Comparison of ENCODE assay signal across 17 cellular contexts in the genomic region with DNA sequence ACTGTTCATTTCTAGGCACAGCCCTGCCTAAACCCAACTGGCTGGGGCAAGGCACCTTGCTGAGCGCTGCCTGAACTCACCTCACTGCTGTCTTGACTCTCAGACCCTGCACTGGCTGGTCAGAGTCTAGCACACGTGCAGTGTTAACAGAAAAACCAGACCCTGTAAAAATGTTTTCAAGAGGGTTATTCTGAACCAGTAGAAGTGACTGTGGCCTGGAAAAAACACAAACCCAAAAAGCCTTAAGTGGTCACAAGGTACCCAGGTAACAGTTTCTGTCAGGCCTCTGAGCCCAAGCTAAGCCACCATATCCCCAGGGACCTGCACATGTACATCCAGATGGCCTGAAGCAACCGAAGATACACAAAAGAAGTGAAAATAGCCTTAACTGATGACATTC. TPM values are rescaled to one million over a fixed set of nuclear protein-coding genes. Genes with fewer than 3 reads are reported as not detected.
DNase-seq lines count a peak whose midpoint lies in the region; ATAC-seq and TF ChIP-seq lines count a peak whose summit lies in the region.
"Had no signal": no experiment of that assay in that cellular context is flagged by ENCODE, and none has a peak within 500 bp of the region (broad histone marks: within the 10 kb centered on the region; RNA-seq: fewer than 3 reads in every experiment).

No MANE protein-coding gene starts in this region.

- no peaks in the 10 kb centered on the region for H3K36me3 ChIP-seq in body of pancreas (replicated peaks in 1 of 2; ENCODE audit: insufficient read depth in 1 of 2, low read depth in 2 of 2)
- H3K36me3 ChIP-seq: prostate gland, upper lobe of left lung had no signal

- H3K9me3 Mint-ChIP-seq in WTC11, result peaks cover 34% of the 10 kb centered on the region
- peaks cover 0 to 2% of the 10 kb centered on the region in 2 donors for H3K9me3 Mint-ChIP-seq in activated T-cell treated with anti-CD3 and anti-CD28 coated beads, Interleukin-2, amount 50 U/mL, for 72 hours

- H3K27ac ChIP-seq in body of pancreas, result no peak overlapping the region
- H3K27ac ChIP-seq: prostate gland had no signal

- DNase-seq in WTC11 (ENCODE audit: low spot score) (peak; percentile 4), body of pancreas (no peak), GM19238 (ENCODE audit: insufficient read length, low spot score) (no peak)
- DNase-seq in activated T-cell treated with anti-CD3 and anti-CD28 coated beads, Interleukin-2, amount 50 U/mL, for 72 hours, result no peak
- DNase-seq: activated CD8-positive, alpha-beta memory T cell treated with anti-CD3 and anti-CD28 coated beads, Interleukin-2, amount 50 U/mL, for 48 hours; DMS 273 treated with DMSO at 0.1 percent for 48 hours; mucosa of descending colon; NCI-H1092; upper lobe of left lung had no signal

- no peak for TF ChIP-seq POLR2A in body of pancreas (IDR thresholded peaks at IDR 0.05)

- H3K27me3 ChIP-seq in body of pancreas, result no peaks in the 10 kb centered on the region
- H3K27me3 ChIP-seq: upper lobe of left lung had no signal

- POLR2A ChIA-PET in WTC11 (lab: Charles Lee), result no interaction called here

- peaks cover 18% of the 10 kb centered on the region for H3K27me3 Mint-ChIP-seq in WTC11 (ENCODE audit: low read depth)
- no peaks in the 10 kb centered on the region for H3K27me3 Mint-ChIP-seq in activated T-cell treated with anti-CD3 and anti-CD28 coated beads, Interleukin-2, amount 50 U/mL, for 72 hours (ENCODE audit: low read depth)
- H3K27me3 Mint-ChIP-seq: central memory CD8-positive, alpha-beta T cell had no signal

- CTCF ChIA-PET in WTC11 (lab: Charles Lee), result no interaction called here

- peaks cover 31% of the 10 kb centered on the region for H3K36me3 Mint-ChIP-seq in WTC11
- H3K36me3 Mint-ChIP-seq in activated T-cell treated with anti-CD3 and anti-CD28 coated beads, Interleukin-2, amount 50 U/mL, for 72 hours (ENCODE audit: insufficient read depth in 2 of 2), result peaks cover 0 to 4% of the 10 kb centered on the region in 2 donors

- no peak overlapping the region for H3K4me3 Mint-ChIP-seq in WTC11
- H3K4me3 Mint-ChIP-seq in activated T-cell treated with anti-CD3 and anti-CD28 coated beads, Interleukin-2, amount 50 U/mL, for 72 hours, result no peak overlapping the region
- H3K4me3 Mint-ChIP-seq: central memory CD8-positive, alpha-beta T cell had no signal

- H3K27ac Mint-ChIP-seq in WTC11, result 0 out of 2 replicates have a peak overlapping the region, but pooled peaks have one; percentile 26
- no peak overlapping the region for H3K27ac Mint-ChIP-seq in activated T-cell treated with anti-CD3 and anti-CD28 coated beads, Interleukin-2, amount 50 U/mL, for 72 hours

- intact Hi-C loops in body of pancreas (cut with DNase I), result no loop called here

- peaks cover 4% of the 10 kb centered on the region for H3K4me1 ChIP-seq in body of pancreas
- H3K4me1 ChIP-seq: prostate gland had no signal

- peaks cover 31% of the 10 kb centered on the region for H3K4me1 Mint-ChIP-seq in WTC11
- peaks cover 26% of the 10 kb centered on the region for H3K4me1 Mint-ChIP-seq in activated T-cell treated with anti-CD3 and anti-CD28 coated beads, Interleukin-2, amount 50 U/mL, for 72 hours (ENCODE audit: low read depth)

- TF ChIP-seq CTCF in WTC11 (IDR thresholded peaks at IDR 0.05) (no peak), body of pancreas (IDR thresholded peaks at IDR 0.05) (no peak)

- H3K4me3 ChIP-seq in body of pancreas, result no peak overlapping the region
- H3K4me3 ChIP-seq: mucosa of descending colon, prostate gland, upper lobe of left lung had no signal

- no peaks in the 10 kb centered on the region for H3K9me3 ChIP-seq in body of pancreas
- H3K9me3 ChIP-seq: prostate gland had no signal

- WGBS in body of pancreas, 2 donors, result 71% methylated on average over 3 of the region's 3 CpGs

- ATAC-seq in GM18502 (IDR thresholded peaks at IDR 0.05; ENCODE audit: poor library complexity, unreplicated experiment), result peak; percentile 53
- peak; percentile 74 for ATAC-seq in GM21447 (IDR thresholded peaks at IDR 0.05; ENCODE audit: unreplicated experiment)
- peak; percentile 65 for ATAC-seq in HG03139 (IDR thresholded peaks at IDR 0.05; ENCODE audit: unreplicated experiment)
- ATAC-seq in WTC11, result no peak
- no peak for ATAC-seq in activated T-cell treated with anti-CD3 and anti-CD28 coated beads, Interleukin-2, amount 50 U/mL, for 72 hours (replicated peaks in 1 of 2)
- ATAC-seq in body of pancreas, result no peak
- no peak for ATAC-seq in HG03571 (IDR thresholded peaks at IDR 0.05; ENCODE audit: unreplicated experiment)
- ATAC-seq: activated CD4-positive, CD25-positive, alpha-beta regulatory T cell treated with anti-CD3 and anti-CD28 coated beads, Interleukin-2, amount 50 U/mL, for 24 hours; mucosa of descending colon had no signal

TF ChIP-seq in WTC11, 78 proteins besides CTCF, POLR2A, EP300 and RAD21:
- no peak for TF ChIP-seq FOXK1 (CRISPR knock-in tag; IDR thresholded peaks at IDR 0.05)
- no peak for TF ChIP-seq CREB1 (CRISPR knock-in tag; IDR thresholded peaks at IDR 0.05)
- TF ChIP-seq, protein P1, sequence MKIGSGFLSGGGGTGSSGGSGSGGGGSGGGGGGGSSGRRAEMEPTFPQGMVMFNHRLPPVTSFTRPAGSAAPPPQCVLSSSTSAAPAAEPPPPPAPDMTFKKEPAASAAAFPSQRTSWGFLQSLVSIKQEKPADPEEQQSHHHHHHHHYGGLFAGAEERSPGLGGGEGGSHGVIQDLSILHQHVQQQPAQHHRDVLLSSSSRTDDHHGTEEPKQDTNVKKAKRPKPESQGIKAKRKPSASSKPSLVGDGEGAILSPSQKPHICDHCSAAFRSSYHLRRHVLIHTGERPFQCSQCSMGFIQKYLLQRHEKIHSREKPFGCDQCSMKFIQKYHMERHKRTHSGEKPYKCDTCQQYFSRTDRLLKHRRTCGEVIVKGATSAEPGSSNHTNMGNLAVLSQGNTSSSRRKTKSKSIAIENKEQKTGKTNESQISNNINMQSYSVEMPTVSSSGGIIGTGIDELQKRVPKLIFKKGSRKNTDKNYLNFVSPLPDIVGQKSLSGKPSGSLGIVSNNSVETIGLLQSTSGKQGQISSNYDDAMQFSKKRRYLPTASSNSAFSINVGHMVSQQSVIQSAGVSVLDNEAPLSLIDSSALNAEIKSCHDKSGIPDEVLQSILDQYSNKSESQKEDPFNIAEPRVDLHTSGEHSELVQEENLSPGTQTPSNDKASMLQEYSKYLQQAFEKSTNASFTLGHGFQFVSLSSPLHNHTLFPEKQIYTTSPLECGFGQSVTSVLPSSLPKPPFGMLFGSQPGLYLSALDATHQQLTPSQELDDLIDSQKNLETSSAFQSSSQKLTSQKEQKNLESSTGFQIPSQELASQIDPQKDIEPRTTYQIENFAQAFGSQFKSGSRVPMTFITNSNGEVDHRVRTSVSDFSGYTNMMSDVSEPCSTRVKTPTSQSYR (CRISPR knock-in tag; IDR thresholded peaks at IDR 0.05), result no peak

RNA-seq across cellular contexts. Expression of a gene that starts 6.1 kb away (rescaled TPM):
- total RNA-seq in WTC11 (2021) (142 to 160 TPM (median 142 TPM) in 3 replicates), body of pancreas (10 to 100 TPM; 16.8 to 40.7 TPM)
- 100 to 1,000 TPM in 1 of 2 donors, 10 to 100 TPM in 1; 91.8 to 104 TPM for total RNA-seq in activated T-cell treated with anti-CD3 and anti-CD28 coated beads, Interleukin-2, amount 50 U/mL, for 72 hours

RNA-seq across cellular contexts. Expression of a gene that starts 16.8 kb away (rescaled TPM):
- total RNA-seq in WTC11 (2021) (0.18 to 0.83 TPM (median 0.25 TPM) in 3 replicates), body of pancreas (not detected)
- under 1 TPM in 1 of 2 donors, not detected in 1; 0.39 TPM for total RNA-seq in activated T-cell treated with anti-CD3 and anti-CD28 coated beads, Interleukin-2, amount 50 U/mL, for 72 hours
- total RNA-seq: kidney epithelial cell had no signal

RNA-seq across cellular contexts. Expression of a gene that starts 51.6 kb away (rescaled TPM):
- 91.6 to 97.7 TPM (median 93.9 TPM) in 3 replicates for total RNA-seq in WTC11 (2021)
- 10 to 100 TPM; 31.7 to 37.1 TPM for total RNA-seq in activated T-cell treated with anti-CD3 and anti-CD28 coated beads, Interleukin-2, amount 50 U/mL, for 72 hours
- total RNA-seq in body of pancreas, result 10 to 100 TPM; 63.0 to 93.9 TPM

Comparison
In these comparisons a context has a peak if more than half of its experiments do, and no peak if none do; other contexts are left out.
1. ATAC-seq: peak in GM18502 (single experiment), GM21447 (single experiment) and HG03139 (single experiment); none in WTC11 (single experiment), activated T-cell treated with anti-CD3 and anti-CD28 coated beads, Interleukin-2, amount 50 U/mL, for 72 hours (0 of 2), body of pancreas (single experiment) and HG03571 (single experiment).